19 cellular contexts compared by ENCODE assay signal in genomic region chr4:185194924-185195632, GRCh38. TPM values are rescaled to one million over a fixed set of nuclear protein-coding genes. Genes with fewer than 3 reads are reported as not detected.
DNase-seq lines count a peak whose midpoint lies in the region; ATAC-seq, FAIRE-seq and TF ChIP-seq lines count a peak whose summit lies in the region.
"Had no signal": no experiment of that assay in that cellular context is flagged by ENCODE, and none has a peak within 500 bp of the region (broad histone marks: within the 10 kb centered on the region; RNA-seq: fewer than 3 reads in every experiment).

No MANE protein-coding gene starts in this region.

- CTCF ChIA-PET in A549 (lab: Yijun Ruan, JAX) (interaction anchor here (1.9 to 2.7 kb wide), 2 partner anchors 11 kb away, joined by 8 to 11 read pairs; no protein-coding TSS in a partner anchor), HCT116 (lab: Charles Lee) (no interaction called here), WTC11 (lab: Charles Lee) (interaction anchor here (4.4 kb wide), 1 partner anchor 11 kb away, joined by 21 read pairs; no protein-coding TSS in a partner anchor), HepG2 (lab: Yijun Ruan, JAX; ENCODE audit: low intra/inter-chr PET ratio, low total read pairs) (no interaction called here)

- WGBS in A549 (ENCODE audit: missing lambda C conversion rate), result 85% methylated on average over 6 of the region's 6 CpGs
- 96% methylated on average over 6 of the region's 6 CpGs for WGBS in HepG2 (ENCODE audit: low lambda C conversion rate)

- no peak overlapping the region for H2AFZ ChIP-seq in HCT116 (ENCODE audit: low read depth, low read length, poor library complexity, severe bottlenecking)
- no peak overlapping the region for H2AFZ ChIP-seq in HepG2 (ENCODE audit: low read length)
- H2AFZ ChIP-seq: GM23248 had no signal

- no peak overlapping the region for H3K4me2 ChIP-seq in A549
- peak overlapping the region; percentile 63 for H3K4me2 ChIP-seq in HCT116 (ENCODE audit: low read length)
- H3K4me2 ChIP-seq in HepG2 (ENCODE audit: low read depth, low read length), result no peak overlapping the region

- POLR2A ChIA-PET in A549 (lab: Yijun Ruan, JAX) (no interaction called here), HCT116 (lab: Charles Lee) (interaction anchor here (1.1 kb wide), 1 partner anchor 8 kb away, joined by 4 read pairs; no protein-coding TSS in a partner anchor), WTC11 (lab: Charles Lee) (no interaction called here), HepG2 (lab: Yijun Ruan, JAX) (no interaction called here)

- H3K36me3 Mint-ChIP-seq in WTC11, result peaks cover 9% of the 10 kb centered on the region
- peaks cover 18% of the 10 kb centered on the region for H3K36me3 Mint-ChIP-seq in mesothelial cell of epicardium

- TF ChIP-seq POLR2A in A549 (IDR thresholded peaks at IDR 0.05; ENCODE audit: low read length) (no peak), HCT116 (IDR thresholded peaks at IDR 0.05; ENCODE audit: borderline replicate concordance, extremely low read depth, insufficient read depth, insufficient read length) (no peak), HepG2 (IDR thresholded peaks at IDR 0.05; ENCODE audit: insufficient read depth in 1 of 2, low read depth in 2 of 2, low read length in 2 of 2) (no peak)

- H3K79me2 ChIP-seq in HCT116 (ENCODE audit: insufficient read depth, low read length) (peaks cover 74% of the 10 kb centered on the region), HepG2 (ENCODE audit: insufficient read depth, low read length) (peaks cover 59% of the 10 kb centered on the region)

- ATAC-seq in A549 (no peak), HCT116 (peak; percentile 66), WTC11 (no peak), HepG2 (no peak), GM18870 (IDR thresholded peaks at IDR 0.05; ENCODE audit: unreplicated experiment) (no peak), left cardiac atrium (no peak)

- H3K4me3 ChIP-seq in A549 (no peak overlapping the region), HCT116 (replicated peaks in 1 of 2; ENCODE audit: low read depth in 1 of 2, low read length in 2 of 2) (no peak overlapping the region), HepG2 (replicated peaks in 1 of 3; ENCODE audit: insufficient read depth in 1 of 3, low read depth in 2 of 3, low read length in 3 of 3) (no peak overlapping the region)
- H3K4me3 ChIP-seq: GM23248, HAP-1, SJCRH30 had no signal

- FAIRE-seq in A549 (lab: Jason Lieb, UNC) (no peak), HepG2 (lab: Jason Lieb, UNC) (no peak)

- TF ChIP-seq RAD21 in A549 (conservative IDR thresholded peaks at IDR 0.05 in 1 of 2, IDR thresholded peaks at IDR 0.05 in 1 of 2) (no peak), HCT116 (IDR thresholded peaks at IDR 0.05; ENCODE audit: low read depth) (no peak), HepG2 (CRISPR knock-in tag; IDR thresholded peaks at IDR 0.05) (no peak)

- RAD21 ChIA-PET in HCT116 (lab: Charles Lee; ENCODE audit: low non-redundant PET in 1 of 2, low total read pairs in 2 of 2, uncharacterized antibody in 2 of 2, unreplicated experiment in 2 of 2), result no interaction called here

- no peaks in the 10 kb centered on the region for H3K9me2 ChIP-seq in HCT116 (ENCODE audit: insufficient read depth)

- no peak overlapping the region for H3K4me3 Mint-ChIP-seq in WTC11
- H3K4me3 Mint-ChIP-seq in mesothelial cell of epicardium, result no peak overlapping the region
- H3K4me3 Mint-ChIP-seq: CD14-positive monocyte had no signal

- no peaks in the 10 kb centered on the region for H3K9me3 ChIP-seq in A549
- H3K9me3 ChIP-seq in HCT116 (ENCODE audit: control insufficient read depth in 1 of 2, insufficient read depth in 1 of 2, low read depth in 1 of 2, low read length in 2 of 2), result no peaks in the 10 kb centered on the region
- H3K9me3 ChIP-seq in HepG2 (ENCODE audit: low read length), result no peaks in the 10 kb centered on the region
- H3K9me3 ChIP-seq: HAP-1, SJCRH30 had no signal

- DNase-seq in A549 (ENCODE audit: low read depth in 1 of 2, low spot score in 1 of 2) (no peak), HCT116 (ENCODE audit: low read depth, low spot score) (no peak), WTC11 (ENCODE audit: low spot score) (no peak), HepG2 (ENCODE audit: low spot score) (no peak), mesothelial cell of epicardium (ENCODE audit: low spot score in 2 of 2, unreplicated experiment in 2 of 2) (no peak), left cardiac atrium (no peak)
- DNase-seq: DMS 273 treated with DMSO at 0.1 percent for 48 hours, GDM1, GM23248, KBM-7, NCI-H1105 treated with DMSO at 0.1 percent for 48 hours, NCI-H1694, NCI-H2227 treated with DMSO at 0.1 percent for 48 hours, NCI-H510A treated with DMSO at 0.1 percent for 48 hours, NCI-H82, SJCRH30 had no signal

- no peaks in the 10 kb centered on the region for H3K9me3 Mint-ChIP-seq in WTC11
- no peaks in the 10 kb centered on the region for H3K9me3 Mint-ChIP-seq in mesothelial cell of epicardium

- BruUV-seq in HCT116 (replicated peaks; lab: Mats Ljungman, UMichigan), result no TSS peak
- BruUV-seq in HepG2 (replicated peaks; lab: Mats Ljungman, UMichigan), result no TSS peak

- no peak overlapping the region for H3K27ac ChIP-seq in A549
- H3K27ac ChIP-seq in HCT116 (ENCODE audit: low read depth, low read length), result peak overlapping the region; percentile 70; the same call in 1 of the 2 replicates
- no peak overlapping the region for H3K27ac ChIP-seq in HepG2 (ENCODE audit: extremely low read length, insufficient read depth, low read length)
- H3K27ac ChIP-seq: GM23248, SJCRH30 had no signal

- in situ Hi-C loops in HepG2 (cut with HindIII; ENCODE audit: extremely low pct_ligation_motif_present, low pct_unique_long_range_greater_than_20kb), result no loop called here

- H4K20me1 ChIP-seq in HCT116 (ENCODE audit: insufficient read depth) (peaks cover 5% of the 10 kb centered on the region; the same call in 1 of the 2 replicates), HepG2 (ENCODE audit: insufficient read depth, low read length) (peaks cover 10% of the 10 kb centered on the region; the same call in 1 of the 2 replicates)

- no peak for TF ChIP-seq CTCF in A549 (IDR thresholded peaks at IDR 0.05)
- TF ChIP-seq CTCF in HCT116 (IDR thresholded peaks at IDR 0.05 in 2 of 3, conservative IDR thresholded peaks at IDR 0.05 in 1 of 3; ENCODE audit: borderline replicate concordance in 1 of 3, insufficient read depth in 1 of 3, low read depth in 2 of 3, low read length in 2 of 3), result no peak
- TF ChIP-seq CTCF in WTC11 (IDR thresholded peaks at IDR 0.05), result no peak
- TF ChIP-seq CTCF in HepG2 (CRISPR knock-in tag; IDR thresholded peaks at IDR 0.05), result no peak
- TF ChIP-seq CTCF in mesothelial cell of epicardium (IDR thresholded peaks at IDR 0.05; ENCODE audit: unreplicated experiment), result no peak

- peak overlapping the region; percentile 42; the same call in 1 of the 2 replicates for H3K27ac Mint-ChIP-seq in WTC11
- H3K27ac Mint-ChIP-seq in mesothelial cell of epicardium, result no peak overlapping the region
- H3K27ac Mint-ChIP-seq: CD14-positive monocyte had no signal

- H3K9ac ChIP-seq in HCT116 (ENCODE audit: low read length) (peak overlapping the region; percentile 57), HepG2 (ENCODE audit: insufficient read depth, low read depth, low read length) (no peak overlapping the region)
- H3K9ac ChIP-seq: GM23248 had no signal

- H3K27me3 Mint-ChIP-seq in WTC11 (ENCODE audit: low read depth) (no peaks in the 10 kb centered on the region), mesothelial cell of epicardium (ENCODE audit: low read depth) (no peaks in the 10 kb centered on the region)

- H3K4me1 ChIP-seq in A549 (peaks cover 6% of the 10 kb centered on the region; the same call in 2 of the 3 replicates), HCT116 (ENCODE audit: control insufficient read depth in 1 of 2, insufficient read depth in 2 of 2, low read length in 2 of 2) (peaks cover 50 to 56% of the 10 kb centered on the region in 2 experiments), HepG2 (ENCODE audit: insufficient read depth, low read length) (peaks cover 13% of the 10 kb centered on the region)
- H3K4me1 ChIP-seq: HAP-1, SJCRH30 had no signal

- no peaks in the 10 kb centered on the region for H3K27me3 ChIP-seq in HCT116 (ENCODE audit: insufficient read depth, low read length)
- no peaks in the 10 kb centered on the region for H3K27me3 ChIP-seq in HepG2 (ENCODE audit: control insufficient read depth in 1 of 2, insufficient read depth in 2 of 2, low read length in 2 of 2)
- H3K27me3 ChIP-seq: SJCRH30 had no signal

- peaks cover 3 to 11% of the 10 kb centered on the region in 2 experiments; a peak in 1 of 4 replicates for H3K36me3 ChIP-seq in HCT116 (ENCODE audit: control insufficient read depth in 1 of 2, insufficient read depth in 2 of 2, low read length in 2 of 2)
- H3K36me3 ChIP-seq in HepG2 (replicated peaks in 1 of 2; ENCODE audit: control insufficient read depth in 1 of 2, insufficient read depth in 2 of 2, low read length in 2 of 2), result peaks cover 2 to 12% of the 10 kb centered on the region in 2 experiments
- H3K36me3 ChIP-seq: SJCRH30 had no signal

- TF ChIP-seq EP300 in A549 (IDR thresholded peaks at IDR 0.05) (no peak), HepG2 (IDR thresholded peaks at IDR 0.05; ENCODE audit: low read depth in 2 of 2, low read length in 2 of 2) (no peak), HepG2 (CRISPR knock-in tag; IDR thresholded peaks at IDR 0.05; ENCODE audit: borderline replicate concordance) (no peak)

- intact Hi-C loops in HCT116 (cut with micrococcal nuclease) (no loop called here), HepG2 (cut with micrococcal nuclease; ENCODE audit: unreplicated experiment) (no loop called here), left cardiac atrium (cut with DNase I) (no loop called here)

- peaks cover 4% of the 10 kb centered on the region; the same call in 1 of the 2 replicates for H3K4me1 Mint-ChIP-seq in WTC11
- peaks cover 3% of the 10 kb centered on the region for H3K4me1 Mint-ChIP-seq in mesothelial cell of epicardium

RNA-seq across cellular contexts. Expression of gene CFAP97, which starts 8.7 kb away (rescaled TPM):
- polyA plus RNA-seq in A549 (2011; rRNA removed) (41.8 and 48.2 TPM in 2 replicates), A549 (2017; fragmentation: RNase III; extraction: RNeasy Plus Mini Kit Qiagen cat#74134 plus additional on column Dnase treatment) (15.7 to 16.3 TPM (median 15.8 TPM) in 3 replicates), HepG2 (2011; rRNA removed) (22.6 and 32.1 TPM in 2 replicates)
- polyA plus RNA-seq in A549 (2012; cell fraction: cytosol; rRNA removed), result 4.6 and 4.8 TPM in 2 replicates
- 1.2 and 2.1 TPM in 2 replicates for polyA plus RNA-seq in A549 (2012; cell fraction: nucleus; rRNA removed)
- polyA minus RNA-seq in A549 (2011; rRNA and poly(A)+ RNA removed), result 13.0 and 14.5 TPM in 2 replicates
- total RNA-seq in HCT116 (2021; ENCODE audit: unreplicated experiment) (57.7 TPM), WTC11 (2021) (35.2 to 40.3 TPM (median 36.1 TPM) in 3 replicates), HepG2 (2016; rRNA removed; fragmentation: Illumina TruSeq; extraction: Trizol) (44.4 and 67.9 TPM in 2 replicates), mesothelial cell of epicardium (28.2 to 30.2 TPM (median 29.2 TPM) in 3 replicates), left cardiac atrium (10 to 100 TPM; 16.8 to 25.9 TPM)
- polyA plus RNA-seq in HCT116 (2012), result 18.0 and 22.7 TPM in 2 replicates
- total RNA-seq in HepG2 (2016; cell fraction: cytosol; rRNA removed; fragmentation: Illumina TruSeq; extraction: Trizol; ENCODE audit: low read depth), result 10.4 and 12.7 TPM in 2 replicates
- 44.5 and 66.3 TPM in 2 replicates for total RNA-seq in HepG2 (2016; cell fraction: insoluble cytoplasmic fraction; rRNA removed; fragmentation: Illumina TruSeq; extraction: Trizol)
- total RNA-seq in HepG2 (2016; cell fraction: membrane; rRNA removed; fragmentation: Illumina TruSeq; extraction: Trizol), result 34.3 and 42.9 TPM in 2 replicates
- 29.7 and 33.6 TPM in 2 replicates for total RNA-seq in HepG2 (2016; cell fraction: nucleus; rRNA removed; fragmentation: Illumina TruSeq; extraction: Trizol)
- polyA plus RNA-seq in HepG2 (2011; cell fraction: cytosol; rRNA removed), result 11.1 and 19.6 TPM in 2 replicates
- polyA plus RNA-seq in HepG2 (2011; cell fraction: nucleus; rRNA removed), result 8.6 and 13.8 TPM in 2 replicates
- 26.2 and 40.6 TPM in 2 replicates for polyA plus RNA-seq in HepG2 (2012)
- 3.5 and 4.6 TPM in 2 replicates for polyA plus RNA-seq in HepG2 (2016; cell fraction: cytosol; fragmentation: Illumina TruSeq; extraction: Trizol; ENCODE audit: low read depth)
- polyA plus RNA-seq in HepG2 (2016; cell fraction: insoluble cytoplasmic fraction; fragmentation: Illumina TruSeq; extraction: Trizol; ENCODE audit: low read depth), result 49.3 and 51.9 TPM in 2 replicates
- 14.3 and 17.2 TPM in 2 replicates for polyA plus RNA-seq in HepG2 (2016; cell fraction: membrane; fragmentation: Illumina TruSeq; extraction: Trizol; ENCODE audit: low read depth)
- polyA plus RNA-seq in HepG2 (2016; cell fraction: nucleus; fragmentation: Illumina TruSeq; extraction: Trizol; ENCODE audit: insufficient read depth, low read depth), result 25.5 and 26.7 TPM in 2 replicates
- polyA minus RNA-seq in HepG2 (2011; rRNA and poly(A)+ RNA removed; ENCODE audit: low replicate concordance), result 9.1 and 15.6 TPM in 2 replicates
- polyA minus RNA-seq in HepG2 (2011; cell fraction: cytosol; rRNA and poly(A)+ RNA removed), result 25.9 and 35.6 TPM in 2 replicates
- polyA minus RNA-seq in HepG2 (2011; cell fraction: nucleus; rRNA and poly(A)+ RNA removed), result 51.6 and 68.6 TPM in 2 replicates

RNA-seq across cellular contexts. Expression of gene SNX25, which starts 14.3 kb away (rescaled TPM):
- polyA plus RNA-seq in A549 (2011; rRNA removed) (13.0 and 19.0 TPM in 2 replicates), A549 (2017; fragmentation: RNase III; extraction: RNeasy Plus Mini Kit Qiagen cat#74134 plus additional on column Dnase treatment) (8.5 to 10.1 TPM (median 8.5 TPM) in 3 replicates), HepG2 (2011; rRNA removed) (21.2 and 23.5 TPM in 2 replicates)
- polyA plus RNA-seq in A549 (2012; cell fraction: cytosol; rRNA removed), result 2.4 and 3.0 TPM in 2 replicates
- 1.8 and 2.9 TPM in 2 replicates for polyA plus RNA-seq in A549 (2012; cell fraction: nucleus; rRNA removed)
- polyA minus RNA-seq in A549 (2011; rRNA and poly(A)+ RNA removed), result 37.9 and 42.9 TPM in 2 replicates
- total RNA-seq in HCT116 (2021; ENCODE audit: unreplicated experiment) (20.9 TPM), WTC11 (2021) (16.9 to 20.9 TPM (median 19.1 TPM) in 3 replicates), HepG2 (2016; rRNA removed; fragmentation: Illumina TruSeq; extraction: Trizol) (19.7 and 23.4 TPM in 2 replicates), mesothelial cell of epicardium (10.9 to 12.8 TPM (median 12.1 TPM) in 3 replicates), left cardiac atrium (10 to 100 TPM; 15.4 to 16.6 TPM)
- polyA plus RNA-seq in HCT116 (2012), result 10.5 and 12.4 TPM in 2 replicates
- total RNA-seq in HepG2 (2016; cell fraction: cytosol; rRNA removed; fragmentation: Illumina TruSeq; extraction: Trizol; ENCODE audit: low read depth), result 116 and 134 TPM in 2 replicates
- total RNA-seq in HepG2 (2016; cell fraction: insoluble cytoplasmic fraction; rRNA removed; fragmentation: Illumina TruSeq; extraction: Trizol), result 18.7 and 25.1 TPM in 2 replicates
- total RNA-seq in HepG2 (2016; cell fraction: membrane; rRNA removed; fragmentation: Illumina TruSeq; extraction: Trizol), result 50.6 and 53.0 TPM in 2 replicates
- 24.7 and 25.8 TPM in 2 replicates for total RNA-seq in HepG2 (2016; cell fraction: nucleus; rRNA removed; fragmentation: Illumina TruSeq; extraction: Trizol)
- 6.4 and 11.9 TPM in 2 replicates for polyA plus RNA-seq in HepG2 (2011; cell fraction: cytosol; rRNA removed)
- 11.8 and 16.0 TPM in 2 replicates for polyA plus RNA-seq in HepG2 (2011; cell fraction: nucleus; rRNA removed)
- 23.5 and 24.1 TPM in 2 replicates for polyA plus RNA-seq in HepG2 (2012)
- polyA plus RNA-seq in HepG2 (2016; cell fraction: cytosol; fragmentation: Illumina TruSeq; extraction: Trizol; ENCODE audit: low read depth), result 5.2 and 5.6 TPM in 2 replicates
- polyA plus RNA-seq in HepG2 (2016; cell fraction: insoluble cytoplasmic fraction; fragmentation: Illumina TruSeq; extraction: Trizol; ENCODE audit: low read depth), result 15.3 and 15.6 TPM in 2 replicates
- polyA plus RNA-seq in HepG2 (2016; cell fraction: membrane; fragmentation: Illumina TruSeq; extraction: Trizol; ENCODE audit: low read depth), result 11.4 and 12.9 TPM in 2 replicates
- 22.3 and 22.4 TPM in 2 replicates for polyA plus RNA-seq in HepG2 (2016; cell fraction: nucleus; fragmentation: Illumina TruSeq; extraction: Trizol; ENCODE audit: insufficient read depth, low read depth)
- 32.3 and 43.0 TPM in 2 replicates for polyA minus RNA-seq in HepG2 (2011; rRNA and poly(A)+ RNA removed; ENCODE audit: low replicate concordance)
- polyA minus RNA-seq in HepG2 (2011; cell fraction: cytosol; rRNA and poly(A)+ RNA removed), result 21.2 and 26.6 TPM in 2 replicates
- 47.5 and 59.8 TPM in 2 replicates for polyA minus RNA-seq in HepG2 (2011; cell fraction: nucleus; rRNA and poly(A)+ RNA removed)

RNA-seq across cellular contexts. Expression of gene SLC25A4, which starts 52.0 kb away (rescaled TPM):
- polyA plus RNA-seq in A549 (2011; rRNA removed) (14.0 and 16.9 TPM in 2 replicates), A549 (2017; fragmentation: RNase III; extraction: RNeasy Plus Mini Kit Qiagen cat#74134 plus additional on column Dnase treatment) (15.3 to 16.6 TPM (median 15.4 TPM) in 3 replicates), HepG2 (2011; rRNA removed) (28.7 and 30.3 TPM in 2 replicates)
- polyA plus RNA-seq in A549 (2012; cell fraction: cytosol; rRNA removed), result 16.1 and 16.6 TPM in 2 replicates
- polyA plus RNA-seq in A549 (2012; cell fraction: nucleus; rRNA removed), result 14.6 and 16.5 TPM in 2 replicates
- polyA minus RNA-seq in A549 (2011; rRNA and poly(A)+ RNA removed), result 8.4 and 9.2 TPM in 2 replicates
- total RNA-seq in HCT116 (2021; ENCODE audit: unreplicated experiment) (27.9 TPM), WTC11 (2021) (40.2 to 44.6 TPM (median 43.9 TPM) in 3 replicates), HepG2 (2016; rRNA removed; fragmentation: Illumina TruSeq; extraction: Trizol) (42.1 and 48.7 TPM in 2 replicates), mesothelial cell of epicardium (24.3 to 27.5 TPM (median 25.4 TPM) in 3 replicates), left cardiac atrium (1,000 to 10,000 TPM; 1,198 to 1,507 TPM)
- 29.4 and 34.0 TPM in 2 replicates for polyA plus RNA-seq in HCT116 (2012)
- 8.2 and 8.9 TPM in 2 replicates for total RNA-seq in HepG2 (2016; cell fraction: cytosol; rRNA removed; fragmentation: Illumina TruSeq; extraction: Trizol; ENCODE audit: low read depth)
- 40.6 and 49.4 TPM in 2 replicates for total RNA-seq in HepG2 (2016; cell fraction: insoluble cytoplasmic fraction; rRNA removed; fragmentation: Illumina TruSeq; extraction: Trizol)
- total RNA-seq in HepG2 (2016; cell fraction: membrane; rRNA removed; fragmentation: Illumina TruSeq; extraction: Trizol), result 18.7 and 22.7 TPM in 2 replicates
- total RNA-seq in HepG2 (2016; cell fraction: nucleus; rRNA removed; fragmentation: Illumina TruSeq; extraction: Trizol), result 17.1 TPM in 2 replicates
- polyA plus RNA-seq in HepG2 (2011; cell fraction: cytosol; rRNA removed), result 22.8 and 25.8 TPM in 2 replicates
- polyA plus RNA-seq in HepG2 (2011; cell fraction: nucleus; rRNA removed), result 45.0 and 49.3 TPM in 2 replicates
- 19.3 and 20.6 TPM in 2 replicates for polyA plus RNA-seq in HepG2 (2012)
- polyA plus RNA-seq in HepG2 (2016; cell fraction: cytosol; fragmentation: Illumina TruSeq; extraction: Trizol; ENCODE audit: low read depth), result 8.9 and 13.1 TPM in 2 replicates
- 53.7 and 53.8 TPM in 2 replicates for polyA plus RNA-seq in HepG2 (2016; cell fraction: insoluble cytoplasmic fraction; fragmentation: Illumina TruSeq; extraction: Trizol; ENCODE audit: low read depth)
- 13.8 and 19.5 TPM in 2 replicates for polyA plus RNA-seq in HepG2 (2016; cell fraction: membrane; fragmentation: Illumina TruSeq; extraction: Trizol; ENCODE audit: low read depth)
- polyA plus RNA-seq in HepG2 (2016; cell fraction: nucleus; fragmentation: Illumina TruSeq; extraction: Trizol; ENCODE audit: insufficient read depth, low read depth), result 31.2 and 32.5 TPM in 2 replicates
- 19.1 and 23.5 TPM in 2 replicates for polyA minus RNA-seq in HepG2 (2011; rRNA and poly(A)+ RNA removed; ENCODE audit: low replicate concordance)
- 8.8 and 12.7 TPM in 2 replicates for polyA minus RNA-seq in HepG2 (2011; cell fraction: cytosol; rRNA and poly(A)+ RNA removed)
- 12.7 and 16.2 TPM in 2 replicates for polyA minus RNA-seq in HepG2 (2011; cell fraction: nucleus; rRNA and poly(A)+ RNA removed)

Comparison
In these comparisons a context has a peak if more than half of its experiments do, and no peak if none do; other contexts are left out.
1. RNA of gene SLC25A4, which starts 52.0 kb away (total RNA-seq): 1,198 to 1,507 TPM in left cardiac atrium; 8.2 to 49.4 TPM in HepG2, 40.2 to 44.6 TPM in WTC11, 27.9 TPM in HCT116 (single experiment) and 24.3 to 27.5 TPM in mesothelial cell of epicardium; every median in the first group is over 10 times any median in the second.
2. CTCF ChIA-PET loops: an anchor here in A549 (1.9 to 2.7 kb wide) and WTC11 (4.4 kb wide); none called in HCT116 and HepG2.